In the genomic region with DNA sequence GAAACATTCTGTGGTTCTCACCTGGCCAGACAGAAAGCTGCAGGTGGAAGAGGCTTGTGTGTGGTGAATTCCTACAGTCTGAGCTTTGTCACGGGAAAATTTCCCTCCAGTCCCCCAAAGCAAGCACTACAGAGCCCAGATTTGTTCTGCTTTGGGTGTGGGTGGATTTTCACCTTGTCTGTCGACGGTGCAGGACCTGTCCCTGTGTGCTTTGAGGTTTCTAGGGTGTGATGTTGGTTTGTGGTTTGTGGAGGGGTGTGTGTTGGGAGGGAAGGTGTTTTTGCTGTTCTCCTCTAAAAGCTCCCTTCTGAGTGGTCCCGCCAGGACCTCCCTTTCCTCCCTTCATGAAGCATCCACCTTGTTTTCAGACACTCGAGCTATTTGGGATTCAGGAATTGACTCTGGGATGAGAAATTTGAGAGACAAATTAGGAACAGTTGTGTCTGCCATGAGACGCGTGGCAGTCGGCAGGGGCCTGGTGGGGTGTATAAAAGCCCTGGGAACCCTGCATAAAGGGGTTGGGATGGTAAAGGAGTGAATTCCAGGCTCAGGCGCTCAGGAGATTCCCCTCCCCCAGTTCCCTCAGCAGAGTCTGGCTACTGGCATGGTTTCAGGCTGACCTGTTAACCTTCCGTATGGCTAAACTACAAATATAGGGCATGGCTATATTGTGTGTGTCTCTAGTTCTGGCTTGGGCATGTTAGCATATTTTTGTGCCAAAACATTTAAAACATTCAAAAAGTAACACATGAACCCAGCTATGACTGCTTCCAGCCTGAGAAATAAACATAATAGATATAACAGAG, we compare ENCODE assay signal across 8 cellular contexts.
DNase-seq lines count a peak whose midpoint lies in the region; ATAC-seq and TF ChIP-seq lines count a peak whose summit lies in the region.

No MANE protein-coding gene starts in this region.

- no peak for TF ChIP-seq CTCF in spleen (IDR thresholded peaks at IDR 0.05 in 8 of 11, conservative IDR thresholded peaks at IDR 0.05 in 3 of 11)

- ATAC-seq in GM19463 (IDR thresholded peaks at IDR 0.05; ENCODE audit: unreplicated experiment) (peak; percentile 32), HG03280 (IDR thresholded peaks at IDR 0.05; ENCODE audit: unreplicated experiment) (no peak)

- H3K4me1 ChIP-seq in SJSA1 (replicated peaks) (peaks cover 49% of the 10 kb centered on the region), spleen (peaks cover 39 to 100% (median 76%) of the 10 kb centered on the region in 6 donors)

- H3K36me3 ChIP-seq in SJSA1 (peaks cover 23% of the 10 kb centered on the region), spleen (peaks cover 0 to 52% (median 2%) of the 10 kb centered on the region in 6 donors)

- intact Hi-C loops in spleen (cut with DNase I; ENCODE audit: low total_unique reads) = no loop called here

- DNase-seq in SJSA1 (ENCODE audit: low read depth in 1 of 2, low spot score in 2 of 2) (no peak), spleen (peak; percentile 32), HK-2 (ENCODE audit: unreplicated experiment) (no peak), NCI-H2227 treated with DMSO at 0.1 percent for 48 hours (lab: John Stamatoyannopoulos, UW) (no peak), NCI-H1930 (lab: John Stamatoyannopoulos, UW) (no peak)
- DNase-seq in effector CD8-positive, alpha-beta T cell (lab: John Stamatoyannopoulos, UW) = peak; percentile 24

- 55 to 65% (median 62%) methylated on average over 10 of the region's 10 CpGs for WGBS in spleen, 5 donors

- H3K9me3 ChIP-seq in SJSA1 (replicated peaks) (no peaks in the 10 kb centered on the region), spleen (no peaks in the 10 kb centered on the region)

- peak overlapping the region; percentile 29 for H3K4me3 ChIP-seq in SJSA1
- peak overlapping the region in 6 of 8 donors; percentile 0 to 65 (median 24) for H3K4me3 ChIP-seq in spleen

- no peak for TF ChIP-seq POLR2A in spleen (IDR thresholded peaks at IDR 0.05)

- H3K27ac ChIP-seq in SJSA1 (peak overlapping the region; percentile 71), spleen (peak overlapping the region; percentile 31 to 86 (median 66))

- H3K27me3 ChIP-seq in SJSA1 (replicated peaks) = no peaks in the 10 kb centered on the region
- no peaks in the 10 kb centered on the region for H3K27me3 ChIP-seq in spleen (replicated peaks in 1 of 7)

Comparison
In these comparisons a context has a peak if more than half of its experiments do, and no peak if none do; other contexts are left out.
1. DNase-seq: peak in effector CD8-positive, alpha-beta T cell (single experiment) and spleen (single experiment); none in SJSA1 (0 of 2), HK-2 (single experiment), NCI-H2227 treated with DMSO at 0.1 percent for 48 hours (single experiment) and NCI-H1930 (0 of 2).